In genomic region chr14:73472182-73473114, GRCh38 we compare ENCODE assay signal across 8 cellular contexts. TPM values are rescaled to one million over a fixed set of nuclear protein-coding genes. Genes with fewer than 3 reads are reported as not detected.
DNase-seq lines count a peak whose midpoint lies in the region; ATAC-seq and TF ChIP-seq lines count a peak whose summit lies in the region.

No MANE protein-coding gene starts in this region.

- peaks cover 2% of the 10 kb centered on the region for H3K27me3 Mint-ChIP-seq in CD8-positive, alpha-beta T cell (ENCODE audit: low read depth)
- H3K27me3 Mint-ChIP-seq in WTC11 (ENCODE audit: low read depth), result no peaks in the 10 kb centered on the region
- no peaks in the 10 kb centered on the region for H3K27me3 Mint-ChIP-seq in activated naive CD4-positive, alpha-beta T cell treated with anti-CD3 and anti-CD28 coated beads for 36 hours (ENCODE audit: low read depth)

- intact Hi-C loops in CD8-positive, alpha-beta T cell (cut with DNase I, micrococcal nuclease), result loop anchor here (1.0 to 10.0 kb wide), 3 partner anchors 177 to 958 kb away; no protein-coding TSS in a partner anchor
- intact Hi-C loops in heart left ventricle (cut with DNase I), result loop anchor here in 8 of 10 donors (1.0 to 10.0 kb wide), 8 partner anchors 160 to 300 kb away; no protein-coding TSS in a partner anchor
- intact Hi-C loops in activated naive CD4-positive, alpha-beta T cell treated with anti-CD3 and anti-CD28 coated beads for 36 hours (cut with micrococcal nuclease), result loop anchor here (1.0 kb wide), 2 partner anchors 177 to 299 kb away; no protein-coding TSS in a partner anchor

- peak; percentile 71 for TF ChIP-seq CTCF in CD8-positive, alpha-beta T cell (IDR thresholded peaks at IDR 0.05)
- TF ChIP-seq CTCF in WTC11 (IDR thresholded peaks at IDR 0.05) (peak; percentile 43; the same call in 1 of the 2 replicates), heart left ventricle (IDR thresholded peaks at IDR 0.05) (peak; percentile 59 to 86 (median 74)), retinal pigment epithelial cell (conservative IDR thresholded peaks at IDR 0.05; ENCODE audit: low read depth, low read length) (peak; percentile 66)

- POLR2A ChIA-PET in CD8-positive, alpha-beta T cell (lab: Charles Lee), result interaction anchor here (0.6 to 1.2 kb wide), 7 partner anchors 11 to 446 kb away, joined by 3 to 7 read pairs (median 4); partner anchors contain the start of gene ZFYVE1
- POLR2A ChIA-PET in WTC11 (lab: Charles Lee), result interaction anchor here (0.5 to 1.7 kb wide), 5 partner anchors 13 to 549 kb away, joined by 3 to 6 read pairs (median 3); partner anchors contain the start of genes NUMB and RIOX1

- no peak overlapping the region for H3K4me3 Mint-ChIP-seq in CD8-positive, alpha-beta T cell
- no peak overlapping the region for H3K4me3 Mint-ChIP-seq in WTC11
- H3K4me3 Mint-ChIP-seq in activated naive CD4-positive, alpha-beta T cell treated with anti-CD3 and anti-CD28 coated beads for 36 hours, result no peak overlapping the region

- H3K27ac Mint-ChIP-seq in CD8-positive, alpha-beta T cell, result no peak overlapping the region
- no peak overlapping the region for H3K27ac Mint-ChIP-seq in WTC11
- H3K27ac Mint-ChIP-seq in activated naive CD4-positive, alpha-beta T cell treated with anti-CD3 and anti-CD28 coated beads for 36 hours, result no peak overlapping the region

- H3K27me3 ChIP-seq in CD8-positive, alpha-beta T cell (ENCODE audit: insufficient read depth, low read length), result no peaks in the 10 kb centered on the region
- H3K27me3 ChIP-seq in heart left ventricle, result no peaks in the 10 kb centered on the region

- H3K36me3 Mint-ChIP-seq in CD8-positive, alpha-beta T cell, result no peaks in the 10 kb centered on the region
- no peaks in the 10 kb centered on the region for H3K36me3 Mint-ChIP-seq in WTC11
- H3K36me3 Mint-ChIP-seq in activated naive CD4-positive, alpha-beta T cell treated with anti-CD3 and anti-CD28 coated beads for 36 hours (ENCODE audit: low read depth), result no peaks in the 10 kb centered on the region

- no peak for TF ChIP-seq POLR2A in heart left ventricle (IDR thresholded peaks at IDR 0.05)

- H3K4me1 Mint-ChIP-seq in CD8-positive, alpha-beta T cell (ENCODE audit: low read depth), result peaks cover 7% of the 10 kb centered on the region
- peaks cover under 1% of the 10 kb centered on the region; the same call in 1 of the 2 replicates for H3K4me1 Mint-ChIP-seq in WTC11
- H3K4me1 Mint-ChIP-seq in activated naive CD4-positive, alpha-beta T cell treated with anti-CD3 and anti-CD28 coated beads for 36 hours (ENCODE audit: low read depth), result peaks cover 9% of the 10 kb centered on the region

- no peak overlapping the region for H3K4me3 ChIP-seq in CD8-positive, alpha-beta T cell (ENCODE audit: low read depth, low read length)
- H3K4me3 ChIP-seq in heart left ventricle, result no peak overlapping the region
- no peak overlapping the region for H3K4me3 ChIP-seq in retinal pigment epithelial cell (ENCODE audit: low read length)

- H3K27ac ChIP-seq in CD8-positive, alpha-beta T cell (ENCODE audit: low read depth, low read length), result no peak overlapping the region
- H3K27ac ChIP-seq in heart left ventricle, result no peak overlapping the region

- no peaks in the 10 kb centered on the region for H3K4me1 ChIP-seq in CD8-positive, alpha-beta T cell (ENCODE audit: insufficient read depth, low read length)
- H3K4me1 ChIP-seq in heart left ventricle, result peaks cover 0 to 8% (median 0%) of the 10 kb centered on the region in 12 donors

- ATAC-seq in CD8-positive, alpha-beta T cell, result peak; percentile 86
- ATAC-seq in WTC11, result peak; percentile 82
- ATAC-seq in heart left ventricle, result peak in 3 of 4 donors; percentile 79 to 88 (median 80)
- ATAC-seq in GM19463 (IDR thresholded peaks at IDR 0.05; ENCODE audit: unreplicated experiment), result no peak

- no peaks in the 10 kb centered on the region for H3K9me3 ChIP-seq in CD8-positive, alpha-beta T cell (ENCODE audit: low read length)
- H3K9me3 ChIP-seq in heart left ventricle, result no peaks in the 10 kb centered on the region

- DNase-seq in CD8-positive, alpha-beta T cell, result no peak
- DNase-seq in H4 (ENCODE audit: low spot score) (peak; percentile 65), NCI-H2171 treated with DMSO at 0.1 percent for 48 hours (lab: John Stamatoyannopoulos, UW) (peak; percentile 87), WTC11 (ENCODE audit: low spot score) (no peak), heart left ventricle (no peak), retinal pigment epithelial cell (ENCODE audit: low read depth) (no peak)
- DNase-seq in activated naive CD4-positive, alpha-beta T cell treated with anti-CD3 and anti-CD28 coated beads for 36 hours, result no peak

- H3K9me3 Mint-ChIP-seq in CD8-positive, alpha-beta T cell, result no peaks in the 10 kb centered on the region
- no peaks in the 10 kb centered on the region for H3K9me3 Mint-ChIP-seq in WTC11
- no peaks in the 10 kb centered on the region for H3K9me3 Mint-ChIP-seq in activated naive CD4-positive, alpha-beta T cell treated with anti-CD3 and anti-CD28 coated beads for 36 hours

- H3K36me3 ChIP-seq in CD8-positive, alpha-beta T cell (ENCODE audit: insufficient read depth, low read length), result no peaks in the 10 kb centered on the region
- no peaks in the 10 kb centered on the region for H3K36me3 ChIP-seq in heart left ventricle

- CTCF ChIA-PET in CD8-positive, alpha-beta T cell (lab: Charles Lee), result interaction anchor here (0.6 to 9.0 kb wide), 43 partner anchors 7 to 1446 kb away, joined by 3 to 123 read pairs (median 3); partner anchors contain the start of genes NUMB and RIOX1
- CTCF ChIA-PET in WTC11 (lab: Charles Lee), result interaction anchor here (0.6 to 3.2 kb wide), 29 partner anchors 10 to 596 kb away, joined by 3 to 50 read pairs (median 5); partner anchors contain the start of genes NUMB and RIOX1
- CTCF ChIA-PET in activated naive CD4-positive, alpha-beta T cell treated with anti-CD3 and anti-CD28 coated beads for 36 hours (lab: Charles Lee), result interaction anchor here (0.6 to 9.0 kb wide), 31 partner anchors 10 to 525 kb away, joined by 3 to 135 read pairs (median 4); partner anchors contain the start of gene NUMB

- WGBS in heart left ventricle, 4 donors, result 56 to 61% (median 56%) methylated on average over 18 of the region's 18 CpGs

TF ChIP-seq in WTC11, 78 proteins besides CTCF, POLR2A, EP300 and RAD21:
- no peak for TF ChIP-seq NR1H2 (CRISPR knock-in tag; IDR thresholded peaks at IDR 0.05)
- no peak for TF ChIP-seq KAT7 (CRISPR knock-in tag; IDR thresholded peaks at IDR 0.05; ENCODE audit: borderline replicate concordance)
- no peak for TF ChIP-seq ZNF263 (CRISPR knock-in tag; IDR thresholded peaks at IDR 0.05; ENCODE audit: low read depth)
- no peak for TF ChIP-seq ZBTB43 (CRISPR knock-in tag; IDR thresholded peaks at IDR 0.05)
- TF ChIP-seq, protein P1, sequence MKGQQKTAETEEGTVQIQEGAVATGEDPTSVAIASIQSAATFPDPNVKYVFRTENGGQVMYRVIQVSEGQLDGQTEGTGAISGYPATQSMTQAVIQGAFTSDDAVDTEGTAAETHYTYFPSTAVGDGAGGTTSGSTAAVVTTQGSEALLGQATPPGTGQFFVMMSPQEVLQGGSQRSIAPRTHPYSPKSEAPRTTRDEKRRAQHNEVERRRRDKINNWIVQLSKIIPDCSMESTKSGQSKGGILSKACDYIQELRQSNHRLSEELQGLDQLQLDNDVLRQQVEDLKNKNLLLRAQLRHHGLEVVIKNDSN (CRISPR knock-in tag; IDR thresholded peaks at IDR 0.05), result no peak
- no peak for TF ChIP-seq CREB1 (CRISPR knock-in tag; IDR thresholded peaks at IDR 0.05)
- TF ChIP-seq HMGA2 (CRISPR knock-in tag; IDR thresholded peaks at IDR 0.05), result no peak
- no peak for TF ChIP-seq ZBTB21 (CRISPR knock-in tag; IDR thresholded peaks at IDR 0.05; ENCODE audit: borderline replicate concordance)
TF ChIP-seq in WTC11: peak in this region for 0.

RNA-seq across cellular contexts. Expression of gene NUMB, which starts 14.1 kb away (rescaled TPM):
- 10 to 100 TPM; 21.8 to 22.0 TPM for total RNA-seq in CD8-positive, alpha-beta T cell
- total RNA-seq in H4 (2014; rRNA removed; shearing (Covaris generic)), result 13.2 and 16.1 TPM in 2 replicates
- total RNA-seq in WTC11 (2021) (42.0 to 54.0 TPM (median 53.8 TPM) in 3 replicates), heart left ventricle (10 to 100 TPM; 22.4 to 59.1 (median 35.0) TPM)
- polyA plus RNA-seq in heart left ventricle, result 10 to 100 TPM; 18.2 to 28.7 TPM
- 10 to 100 TPM; 24.2 to 26.4 TPM for total RNA-seq in activated naive CD4-positive, alpha-beta T cell treated with anti-CD3 and anti-CD28 coated beads for 36 hours

RNA-seq across cellular contexts. Expression of gene RIOX1, which starts 18.3 kb away (rescaled TPM):
- total RNA-seq in CD8-positive, alpha-beta T cell, result 10 to 100 TPM; 24.7 to 25.5 TPM
- total RNA-seq in H4 (2014; rRNA removed; shearing (Covaris generic)), result 9.0 and 12.3 TPM in 2 replicates
- total RNA-seq in WTC11 (2021) (27.1 to 29.3 TPM (median 28.0 TPM) in 3 replicates), heart left ventricle (10 to 100 TPM in 2 of 9 donors, 1 to 10 TPM in 7; 7.0 to 20.2 (median 9.2) TPM)
- polyA plus RNA-seq in heart left ventricle, result 1 to 10 TPM; 5.0 to 7.5 TPM
- 1 to 10 TPM; 8.1 to 8.9 TPM for total RNA-seq in activated naive CD4-positive, alpha-beta T cell treated with anti-CD3 and anti-CD28 coated beads for 36 hours

Comparison
In these comparisons a context has a peak if more than half of its experiments do, and no peak if none do; other contexts are left out.
1. DNase-seq: peak in H4 (single experiment) and NCI-H2171 treated with DMSO at 0.1 percent for 48 hours (single experiment); none in CD8-positive, alpha-beta T cell (0 of 7), WTC11 (single experiment), heart left ventricle (0 of 5), retinal pigment epithelial cell (single experiment) and activated naive CD4-positive, alpha-beta T cell treated with anti-CD3 and anti-CD28 coated beads for 36 hours (single experiment).
2. Peak in every context shown above with its lines, with median percentiles within 50 percentile points of each other: CTCF ChIP-seq.